ENCODE assay signal across 8 cellular contexts in genomic region chr17:28763804-28764266, GRCh38. TPM values are rescaled to one million over a fixed set of nuclear protein-coding genes. Genes with fewer than 3 reads are reported as not detected.
DNase-seq lines count a peak whose midpoint lies in the region; ATAC-seq and TF ChIP-seq lines count a peak whose summit lies in the region.

No MANE protein-coding gene starts in this region.

- peak; percentile 47 to 84 for ATAC-seq in upper lobe of left lung (ENCODE audit: low FRiP score in 2 of 2)

- peaks cover 26% of the 10 kb centered on the region for H3K4me1 Mint-ChIP-seq in activated T-helper 1 cell treated with anti-CD3 and anti-CD28 coated beads, Interleukin-12 subunit alpha, Interleukin-12 subunit beta, Interleukin-2, Interleukin-4 antibody, amounts not matched to agents 30 ng/mL and 10 ng/mL and 1 ng/mL, durations not matched to agents 14 hours and 24 hours and 36 hours (ENCODE audit: low read depth)

- peaks cover 26% of the 10 kb centered on the region for H3K79me2 ChIP-seq in osteoblast (ENCODE audit: insufficient read depth, low read length)

- intact Hi-C loops in activated T-helper 1 cell treated with anti-CD3 and anti-CD28 coated beads, Interleukin-12 subunit alpha, Interleukin-12 subunit beta, Interleukin-2, Interleukin-4 antibody, amounts not matched to agents 30 ng/mL and 10 ng/mL and 1 ng/mL, durations not matched to agents 14 hours and 24 hours and 36 hours (cut with micrococcal nuclease): loop anchor here (1.0 to 10.0 kb wide), 9 partner anchors 37 to 351 kb away; partner anchors contain the start of genes DHRS13, FAM222B and FLOT2

- WGBS in upper lobe of left lung, 2 donors: 29 to 43% methylated on average over 5 of the region's 5 CpGs

- DNase-seq in GM10266 (ENCODE audit: extremely low spot score) (peak; percentile 69), Kasumi-1 (lab: John Stamatoyannopoulos, UW) (peak; percentile 69 to 82), RPMI8226 (peak; percentile 85), fibroblast of pulmonary artery (ENCODE audit: low read depth) (peak; percentile 85), osteoblast (ENCODE audit: insufficient read length, low spot score, missing footprints) (peak; percentile 81), upper lobe of left lung (peak in 1 of 2 donors; percentile 78), putamen (ENCODE audit: low spot score) (no peak)
- peak; percentile 63 for DNase-seq in activated T-helper 1 cell treated with anti-CD3 and anti-CD28 coated beads, Interleukin-12 subunit alpha, Interleukin-12 subunit beta, Interleukin-2, Interleukin-4 antibody, amounts not matched to agents 30 ng/mL and 10 ng/mL and 1 ng/mL, durations not matched to agents 14 hours and 24 hours and 36 hours (ENCODE audit: low spot score)

- H3K27me3 ChIP-seq in osteoblast (ENCODE audit: insufficient read depth, low read length) (no peaks in the 10 kb centered on the region), upper lobe of left lung (no peaks in the 10 kb centered on the region)

- no peak for TF ChIP-seq POLR2A in upper lobe of left lung (IDR thresholded peaks at IDR 0.05)

- no peak overlapping the region for H3K4me3 Mint-ChIP-seq in activated T-helper 1 cell treated with anti-CD3 and anti-CD28 coated beads, Interleukin-12 subunit alpha, Interleukin-12 subunit beta, Interleukin-2, Interleukin-4 antibody, amounts not matched to agents 30 ng/mL and 10 ng/mL and 1 ng/mL, durations not matched to agents 14 hours and 24 hours and 36 hours

- H2AFZ ChIP-seq in osteoblast (ENCODE audit: low read length): no peak overlapping the region

- TF ChIP-seq CTCF in GM10266 (IDR thresholded peaks at IDR 0.05; ENCODE audit: control insufficient read depth, insufficient read depth, low read depth, missing control alignments) (peak; percentile 82), fibroblast of pulmonary artery (IDR thresholded peaks at IDR 0.05; ENCODE audit: low read length, missing control alignments) (peak; percentile 82), osteoblast (IDR thresholded peaks at IDR 0.05; ENCODE audit: extremely low read depth, low read depth, low read length) (peak; percentile 92), upper lobe of left lung (IDR thresholded peaks at IDR 0.05) (peak; percentile 74 to 91 (median 86))

- H4K20me1 ChIP-seq in osteoblast (ENCODE audit: insufficient read depth, low read length): peaks cover 31% of the 10 kb centered on the region

- TF ChIP-seq EP300 in upper lobe of left lung (IDR thresholded peaks at IDR 0.05): no peak

- no peaks in the 10 kb centered on the region for H3K9me3 Mint-ChIP-seq in activated T-helper 1 cell treated with anti-CD3 and anti-CD28 coated beads, Interleukin-12 subunit alpha, Interleukin-12 subunit beta, Interleukin-2, Interleukin-4 antibody, amounts not matched to agents 30 ng/mL and 10 ng/mL and 1 ng/mL, durations not matched to agents 14 hours and 24 hours and 36 hours

- H3K36me3 ChIP-seq in osteoblast (ENCODE audit: insufficient read depth, low read length) (peaks cover 25% of the 10 kb centered on the region), upper lobe of left lung (peaks cover under 1 to 35% (median 13%) of the 10 kb centered on the region in 4 donors)

- peak overlapping the region; percentile 53 for H3K27ac Mint-ChIP-seq in activated T-helper 1 cell treated with anti-CD3 and anti-CD28 coated beads, Interleukin-12 subunit alpha, Interleukin-12 subunit beta, Interleukin-2, Interleukin-4 antibody, amounts not matched to agents 30 ng/mL and 10 ng/mL and 1 ng/mL, durations not matched to agents 14 hours and 24 hours and 36 hours

- no peaks in the 10 kb centered on the region for H3K27me3 Mint-ChIP-seq in activated T-helper 1 cell treated with anti-CD3 and anti-CD28 coated beads, Interleukin-12 subunit alpha, Interleukin-12 subunit beta, Interleukin-2, Interleukin-4 antibody, amounts not matched to agents 30 ng/mL and 10 ng/mL and 1 ng/mL, durations not matched to agents 14 hours and 24 hours and 36 hours (ENCODE audit: insufficient read depth)

- H3K27ac ChIP-seq in osteoblast (ENCODE audit: low read depth, low read length) (no peak overlapping the region), upper lobe of left lung (peak overlapping the region in 2 of 4 donors; percentile 40 to 59)

- peaks cover 16% of the 10 kb centered on the region for H3K36me3 Mint-ChIP-seq in activated T-helper 1 cell treated with anti-CD3 and anti-CD28 coated beads, Interleukin-12 subunit alpha, Interleukin-12 subunit beta, Interleukin-2, Interleukin-4 antibody, amounts not matched to agents 30 ng/mL and 10 ng/mL and 1 ng/mL, durations not matched to agents 14 hours and 24 hours and 36 hours (ENCODE audit: low read depth)

- H3K4me1 ChIP-seq in osteoblast (ENCODE audit: insufficient read depth, low read length): peaks cover 5% of the 10 kb centered on the region
- peaks cover 22 to 34% (median 31%) of the 10 kb centered on the region in 4 donors for H3K4me1 ChIP-seq in upper lobe of left lung

- no peaks in the 10 kb centered on the region for H3K9me3 ChIP-seq in osteoblast (ENCODE audit: low read depth, low read length)
- no peaks in the 10 kb centered on the region for H3K9me3 ChIP-seq in upper lobe of left lung

- H3K4me3 ChIP-seq in fibroblast of pulmonary artery (replicated peaks; ENCODE audit: low read depth, low read length) (no peak overlapping the region), osteoblast (ENCODE audit: insufficient read depth, low read length) (no peak overlapping the region), upper lobe of left lung (no peak overlapping the region)

- H3K4me2 ChIP-seq in osteoblast (ENCODE audit: insufficient read depth, low read length): no peak overlapping the region

RNA-seq across cellular contexts. Expression of gene TRAF4, which starts 20.0 kb away (rescaled TPM):
- total RNA-seq in activated T-helper 1 cell treated with anti-CD3 and anti-CD28 coated beads, Interleukin-12 subunit alpha, Interleukin-12 subunit beta, Interleukin-2, Interleukin-4 antibody, amounts not matched to agents 30 ng/mL and 10 ng/mL and 1 ng/mL, durations not matched to agents 14 hours and 24 hours and 36 hours: 178 and 182 TPM in 2 replicates
- total RNA-seq in osteoblast: 36.8 and 47.0 TPM in 2 replicates
- total RNA-seq in upper lobe of left lung: 10 to 100 TPM; 34.8 to 84.9 (median 64.1) TPM

RNA-seq across cellular contexts. Expression of gene NEK8, which starts 35.2 kb away (rescaled TPM):
- total RNA-seq in activated T-helper 1 cell treated with anti-CD3 and anti-CD28 coated beads, Interleukin-12 subunit alpha, Interleukin-12 subunit beta, Interleukin-2, Interleukin-4 antibody, amounts not matched to agents 30 ng/mL and 10 ng/mL and 1 ng/mL, durations not matched to agents 14 hours and 24 hours and 36 hours: 5.2 and 5.4 TPM in 2 replicates
- total RNA-seq in osteoblast (6.2 and 7.2 TPM in 2 replicates), upper lobe of left lung (10 to 100 TPM in 3 of 6 donors, 1 to 10 TPM in 3; 3.5 to 34.6 (median 13.0) TPM)

RNA-seq across cellular contexts. Expression of gene TLCD1, which starts 37.8 kb away (rescaled TPM):
- total RNA-seq in activated T-helper 1 cell treated with anti-CD3 and anti-CD28 coated beads, Interleukin-12 subunit alpha, Interleukin-12 subunit beta, Interleukin-2, Interleukin-4 antibody, amounts not matched to agents 30 ng/mL and 10 ng/mL and 1 ng/mL, durations not matched to agents 14 hours and 24 hours and 36 hours: 9.5 and 11.5 TPM in 2 replicates
- total RNA-seq in osteoblast (3.2 and 4.0 TPM in 2 replicates), upper lobe of left lung (10 to 100 TPM in 3 of 6 donors, 1 to 10 TPM in 3; 4.1 to 25.8 (median 14.1) TPM)

RNA-seq across cellular contexts. Expression of gene RPL23A, which starts 44.0 kb away (rescaled TPM):
- total RNA-seq in activated T-helper 1 cell treated with anti-CD3 and anti-CD28 coated beads, Interleukin-12 subunit alpha, Interleukin-12 subunit beta, Interleukin-2, Interleukin-4 antibody, amounts not matched to agents 30 ng/mL and 10 ng/mL and 1 ng/mL, durations not matched to agents 14 hours and 24 hours and 36 hours: 1,513 and 1,534 TPM in 2 replicates
- 428 and 494 TPM in 2 replicates for total RNA-seq in osteoblast
- 1,000 to 10,000 TPM in 2 of 6 donors, 100 to 1,000 TPM in 4; 206 to 1,142 (median 416) TPM for total RNA-seq in upper lobe of left lung

RNA-seq across cellular contexts. Expression of gene RAB34, which starts 46.2 kb away (rescaled TPM):
- 17.6 and 18.2 TPM in 2 replicates for total RNA-seq in activated T-helper 1 cell treated with anti-CD3 and anti-CD28 coated beads, Interleukin-12 subunit alpha, Interleukin-12 subunit beta, Interleukin-2, Interleukin-4 antibody, amounts not matched to agents 30 ng/mL and 10 ng/mL and 1 ng/mL, durations not matched to agents 14 hours and 24 hours and 36 hours
- total RNA-seq in osteoblast (176 and 186 TPM in 2 replicates), upper lobe of left lung (100 to 1,000 TPM in 2 of 6 donors, 10 to 100 TPM in 4; 69.5 to 123 (median 85.5) TPM)
